In genomic region chr7:151793531-151793935, GRCh38 we compare ENCODE assay signal across 19 cellular contexts.
DNase-seq lines count a peak whose midpoint lies in the region; ATAC-seq, FAIRE-seq and TF ChIP-seq lines count a peak whose summit lies in the region.
"Had no signal": no experiment of that assay in that cellular context is flagged by ENCODE, and none has a peak within 500 bp of the region (broad histone marks: within the 10 kb centered on the region; RNA-seq: fewer than 3 reads in every experiment).

No MANE protein-coding gene starts in this region.

- H3K79me2 ChIP-seq in HCT116 (ENCODE audit: insufficient read depth, low read length) (no peaks in the 10 kb centered on the region), HepG2 (ENCODE audit: insufficient read depth, low read length) (no peaks in the 10 kb centered on the region)

- no peak for DNase-seq in HCT116 (ENCODE audit: low read depth, low spot score)
- DNase-seq in cardiac fibroblast (ENCODE audit: low read depth in 2 of 2): peak; percentile 16 to 18
- DNase-seq in HepG2 (ENCODE audit: low spot score): no peak
- peak; percentile 76 for DNase-seq in spleen
- DNase-seq in ovary: no peak
- DNase-seq in nucleus accumbens (lab: John Stamatoyannopoulos, UW): no peak
- DNase-seq in DMS53 treated with DMSO at 0.1 percent for 48 hours (lab: John Stamatoyannopoulos, UW; ENCODE audit: unreplicated experiment): no peak
- DNase-seq: activated CD4-positive, alpha-beta memory T cell treated with anti-CD3 and anti-CD28 coated beads, Interleukin-2, amount 10 ng/mL, durations not matched to agents 7 days and 5 days; AML-193; foreskin melanocyte; KG1; NCI-H187; NCI-H748 treated with DMSO at 0.1 percent for 48 hours; RPMI8226; T-helper 9 cell had no signal

- H3K9ac ChIP-seq in HCT116 (ENCODE audit: low read length) (no peak overlapping the region), HepG2 (ENCODE audit: insufficient read depth, low read depth, low read length) (no peak overlapping the region)

- intact Hi-C loops in HCT116 (cut with micrococcal nuclease) (no loop called here), HepG2 (cut with micrococcal nuclease; ENCODE audit: unreplicated experiment) (no loop called here), spleen (cut with DNase I; ENCODE audit: low total_unique reads) (no loop called here), ovary (cut with DNase I) (no loop called here)

- H3K9me2 ChIP-seq in HCT116 (ENCODE audit: insufficient read depth): no peaks in the 10 kb centered on the region

- H3K4me2 ChIP-seq in HCT116 (ENCODE audit: low read length) (no peak overlapping the region), HepG2 (ENCODE audit: low read depth, low read length) (no peak overlapping the region)
- H3K4me2 ChIP-seq: smooth muscle cell had no signal

- H4K20me1 ChIP-seq in HCT116 (ENCODE audit: insufficient read depth): no peaks in the 10 kb centered on the region
- no peaks in the 10 kb centered on the region for H4K20me1 ChIP-seq in HepG2 (ENCODE audit: insufficient read depth, low read length)

- no peak for FAIRE-seq in HepG2 (lab: Jason Lieb, UNC)
- FAIRE-seq: astrocyte, islet of Langerhans had no signal

- no peak for TF ChIP-seq EP300 in HepG2 (IDR thresholded peaks at IDR 0.05; ENCODE audit: low read depth in 2 of 2, low read length in 2 of 2)
- TF ChIP-seq EP300 in HepG2 (CRISPR knock-in tag; IDR thresholded peaks at IDR 0.05; ENCODE audit: borderline replicate concordance): no peak
- TF ChIP-seq EP300 in ovary (IDR thresholded peaks at IDR 0.05): no peak

- no peaks in the 10 kb centered on the region for H3K36me3 ChIP-seq in HCT116 (ENCODE audit: control insufficient read depth in 1 of 2, insufficient read depth in 2 of 2, low read length in 2 of 2)
- no peaks in the 10 kb centered on the region for H3K36me3 ChIP-seq in HepG2 (replicated peaks in 1 of 2; ENCODE audit: control insufficient read depth in 1 of 2, insufficient read depth in 2 of 2, low read length in 2 of 2)
- peaks cover 0 to 6% (median 0%) of the 10 kb centered on the region in 6 donors for H3K36me3 ChIP-seq in spleen
- no peaks in the 10 kb centered on the region for H3K36me3 ChIP-seq in ovary

- RAD21 ChIA-PET in HCT116 (lab: Charles Lee; ENCODE audit: low non-redundant PET in 1 of 2, low total read pairs in 2 of 2, uncharacterized antibody in 2 of 2, unreplicated experiment in 2 of 2): no interaction called here

- H3K4me1 ChIP-seq in HCT116 (ENCODE audit: control insufficient read depth in 1 of 2, insufficient read depth in 2 of 2, low read length in 2 of 2) (peaks cover 26 to 46% of the 10 kb centered on the region in 2 experiments), HepG2 (ENCODE audit: insufficient read depth, low read length) (no peaks in the 10 kb centered on the region), spleen (peaks cover 3 to 56% (median 37%) of the 10 kb centered on the region in 6 donors), ovary (ENCODE audit: insufficient read depth) (no peaks in the 10 kb centered on the region)

- ATAC-seq in HCT116 (no peak), HepG2 (no peak), HG03521 (IDR thresholded peaks at IDR 0.05; ENCODE audit: unreplicated experiment) (no peak)

- H2AFZ ChIP-seq in HCT116 (ENCODE audit: low read depth, low read length, poor library complexity, severe bottlenecking) (no peak overlapping the region), HepG2 (ENCODE audit: low read length) (no peak overlapping the region)

- H3K4me3 ChIP-seq in HCT116 (replicated peaks in 1 of 2; ENCODE audit: low read depth in 1 of 2, low read length in 2 of 2): no peak overlapping the region
- no peak overlapping the region for H3K4me3 ChIP-seq in cardiac fibroblast (replicated peaks in 1 of 2; ENCODE audit: low read depth in 2 of 2, low read length in 2 of 2)
- H3K4me3 ChIP-seq in HepG2 (replicated peaks in 1 of 3; ENCODE audit: insufficient read depth in 1 of 3, low read depth in 2 of 3, low read length in 3 of 3): no peak overlapping the region
- no peak overlapping the region for H3K4me3 ChIP-seq in spleen
- no peak overlapping the region for H3K4me3 ChIP-seq in ovary
- H3K4me3 ChIP-seq: smooth muscle cell had no signal

- in situ Hi-C loops in HepG2 (cut with HindIII; ENCODE audit: extremely low pct_ligation_motif_present, low pct_unique_long_range_greater_than_20kb): no loop called here

- CTCF ChIA-PET in HCT116 (lab: Charles Lee) (interaction anchor here (6.3 kb wide), 1 partner anchor 10 kb away, joined by 35 read pairs; no protein-coding TSS in a partner anchor), HepG2 (lab: Yijun Ruan, JAX; ENCODE audit: low intra/inter-chr PET ratio, low total read pairs) (no interaction called here)

- POLR2A ChIA-PET in HCT116 (lab: Charles Lee) (no interaction called here), HepG2 (lab: Yijun Ruan, JAX) (no interaction called here)

- H3K27ac ChIP-seq in HCT116 (ENCODE audit: low read depth, low read length) (no peak overlapping the region), HepG2 (ENCODE audit: extremely low read length, insufficient read depth, low read length) (no peak overlapping the region), spleen (peak overlapping the region in 5 of 8 donors; percentile 21 to 67 (median 43)), ovary (no peak overlapping the region)

- H3K27me3 ChIP-seq in HCT116 (ENCODE audit: insufficient read depth, low read length) (no peaks in the 10 kb centered on the region), HepG2 (ENCODE audit: control insufficient read depth in 1 of 2, insufficient read depth in 2 of 2, low read length in 2 of 2) (peaks cover 4 to 24% of the 10 kb centered on the region in 2 experiments; a peak in 3 of 5 replicates), spleen (replicated peaks in 1 of 7) (no peaks in the 10 kb centered on the region), ovary (no peaks in the 10 kb centered on the region)

- TF ChIP-seq RAD21 in HCT116 (IDR thresholded peaks at IDR 0.05; ENCODE audit: low read depth) (no peak), HepG2 (CRISPR knock-in tag; IDR thresholded peaks at IDR 0.05) (no peak)

- TF ChIP-seq POLR2A in HCT116 (IDR thresholded peaks at IDR 0.05; ENCODE audit: borderline replicate concordance, extremely low read depth, insufficient read depth, insufficient read length): no peak
- no peak for TF ChIP-seq POLR2A in HepG2 (IDR thresholded peaks at IDR 0.05; ENCODE audit: insufficient read depth in 1 of 2, low read depth in 2 of 2, low read length in 2 of 2)
- no peak for TF ChIP-seq POLR2A in spleen (IDR thresholded peaks at IDR 0.05)
- no peak for TF ChIP-seq POLR2A in ovary (IDR thresholded peaks at IDR 0.05)

- WGBS in HepG2 (ENCODE audit: low lambda C conversion rate): 38% methylated on average over 13 of the region's 14 CpGs
- WGBS in spleen, 5 donors: 72 to 82% (median 78%) methylated on average over 14 of the region's 14 CpGs
- 86 to 88% (median 88%) methylated on average over 14 of the region's 14 CpGs for WGBS in ovary, 3 donors

- H3K9me3 ChIP-seq in HCT116 (ENCODE audit: control insufficient read depth in 1 of 2, insufficient read depth in 1 of 2, low read depth in 1 of 2, low read length in 2 of 2) (no peaks in the 10 kb centered on the region), HepG2 (ENCODE audit: low read length) (no peaks in the 10 kb centered on the region), spleen (no peaks in the 10 kb centered on the region), ovary (no peaks in the 10 kb centered on the region)

- BruUV-seq in HCT116 (replicated peaks; lab: Mats Ljungman, UMichigan): no TSS peak
- no TSS peak for BruUV-seq in HepG2 (replicated peaks; lab: Mats Ljungman, UMichigan)

- no peak for TF ChIP-seq CTCF in HCT116 (IDR thresholded peaks at IDR 0.05 in 2 of 3, conservative IDR thresholded peaks at IDR 0.05 in 1 of 3; ENCODE audit: borderline replicate concordance in 1 of 3, insufficient read depth in 1 of 3, low read depth in 2 of 3, low read length in 2 of 3)
- no peak for TF ChIP-seq CTCF in cardiac fibroblast (IDR thresholded peaks at IDR 0.05; ENCODE audit: low read depth, low read length)
- TF ChIP-seq CTCF in HepG2 (CRISPR knock-in tag; IDR thresholded peaks at IDR 0.05): no peak
- TF ChIP-seq CTCF in spleen (IDR thresholded peaks at IDR 0.05 in 8 of 11, conservative IDR thresholded peaks at IDR 0.05 in 3 of 11): no peak
- TF ChIP-seq CTCF in ovary (IDR thresholded peaks at IDR 0.05): no peak

TF ChIP-seq in HCT116, 20 proteins besides CTCF, POLR2A, EP300 and RAD21 (continues in another document):
- TF ChIP-seq JUND (IDR thresholded peaks at IDR 0.05) (no peak), FOSL1 (IDR thresholded peaks at IDR 0.05; ENCODE audit: low read depth) (no peak), EZH2phosphoT487 (IDR thresholded peaks at IDR 0.05; ENCODE audit: borderline replicate concordance) (no peak)

TF ChIP-seq in HepG2, 621 proteins besides CTCF, POLR2A, EP300 and RAD21 (continues in another document):
- TF ChIP-seq, protein P1, sequence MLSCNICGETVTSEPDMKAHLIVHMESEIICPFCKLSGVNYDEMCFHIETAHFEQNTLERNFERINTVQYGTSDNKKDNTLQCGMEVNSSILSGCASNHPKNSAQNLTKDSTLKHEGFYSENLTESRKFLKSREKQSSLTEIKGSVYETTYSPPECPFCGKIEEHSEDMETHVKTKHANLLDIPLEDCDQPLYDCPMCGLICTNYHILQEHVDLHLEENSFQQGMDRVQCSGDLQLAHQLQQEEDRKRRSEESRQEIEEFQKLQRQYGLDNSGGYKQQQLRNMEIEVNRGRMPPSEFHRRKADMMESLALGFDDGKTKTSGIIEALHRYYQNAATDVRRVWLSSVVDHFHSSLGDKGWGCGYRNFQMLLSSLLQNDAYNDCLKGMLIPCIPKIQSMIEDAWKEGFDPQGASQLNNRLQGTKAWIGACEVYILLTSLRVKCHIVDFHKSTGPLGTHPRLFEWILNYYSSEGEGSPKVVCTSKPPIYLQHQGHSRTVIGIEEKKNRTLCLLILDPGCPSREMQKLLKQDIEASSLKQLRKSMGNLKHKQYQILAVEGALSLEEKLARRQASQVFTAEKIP (CRISPR knock-in tag; IDR thresholded peaks at IDR 0.05; ENCODE audit: borderline replicate concordance): no peak
- TF ChIP-seq ZNF33A (CRISPR knock-in tag; IDR thresholded peaks at IDR 0.05; ENCODE audit: borderline replicate concordance): no peak
- no peak for TF ChIP-seq ZFP37 (CRISPR knock-in tag; IDR thresholded peaks at IDR 0.05; ENCODE audit: borderline replicate concordance)
- TF ChIP-seq, protein P2, sequence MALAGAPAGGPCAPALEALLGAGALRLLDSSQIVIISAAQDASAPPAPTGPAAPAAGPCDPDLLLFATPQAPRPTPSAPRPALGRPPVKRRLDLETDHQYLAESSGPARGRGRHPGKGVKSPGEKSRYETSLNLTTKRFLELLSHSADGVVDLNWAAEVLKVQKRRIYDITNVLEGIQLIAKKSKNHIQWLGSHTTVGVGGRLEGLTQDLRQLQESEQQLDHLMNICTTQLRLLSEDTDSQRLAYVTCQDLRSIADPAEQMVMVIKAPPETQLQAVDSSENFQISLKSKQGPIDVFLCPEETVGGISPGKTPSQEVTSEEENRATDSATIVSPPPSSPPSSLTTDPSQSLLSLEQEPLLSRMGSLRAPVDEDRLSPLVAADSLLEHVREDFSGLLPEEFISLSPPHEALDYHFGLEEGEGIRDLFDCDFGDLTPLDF (CRISPR knock-in tag; IDR thresholded peaks at IDR 0.05): no peak
- no peak for TF ChIP-seq ZSCAN12 (CRISPR knock-in tag; IDR thresholded peaks at IDR 0.05)
- peak; percentile 25; the same call in 1 of the 2 replicates for TF ChIP-seq CEBPG (CRISPR knock-in tag; IDR thresholded peaks at IDR 0.05)
- peak; percentile 84 for TF ChIP-seq CEBPB (IDR thresholded peaks at IDR 0.05; ENCODE audit: borderline replicate concordance, low read depth, low read length)

Comparison
In these comparisons a context has a peak if more than half of its experiments do, and no peak if none do; other contexts are left out.
1. DNase-seq: peak in cardiac fibroblast (2 of 2) and spleen (single experiment); none in HCT116 (single experiment), HepG2 (single experiment), ovary (0 of 5), nucleus accumbens (0 of 56) and DMS53 treated with DMSO at 0.1 percent for 48 hours (single experiment).
2. H3K27ac ChIP-seq: peak in spleen (5 of 8); none in HCT116 (single experiment), HepG2 (single experiment) and ovary (0 of 2).
3. Of the 20 proteins assayed by ChIP-seq in both HepG2 and HCT116: peak only in HepG2: none; only in HCT116: none; in both: CEBPB; in neither: 19.